7 cellular contexts compared by ENCODE assay signal in genomic region chr11:66543263-66544107, GRCh38. TPM values are rescaled to one million over a fixed set of nuclear protein-coding genes. Genes with fewer than 3 reads are reported as not detected.
DNase-seq lines count a peak whose midpoint lies in the region; ATAC-seq and TF ChIP-seq lines count a peak whose summit lies in the region.
"Had no signal": no experiment of that assay in that cellular context is flagged by ENCODE, and none has a peak within 500 bp of the region (broad histone marks: within the 10 kb centered on the region; RNA-seq: fewer than 3 reads in every experiment).

No MANE protein-coding gene starts in this region.

- peak; percentile 59 for TF ChIP-seq CTCF in fibroblast of villous mesenchyme (IDR thresholded peaks at IDR 0.05; ENCODE audit: insufficient read depth, low read depth, low read length)

- no peak overlapping the region for H3K4me3 ChIP-seq in fibroblast of villous mesenchyme (ENCODE audit: low read depth, low read length)

- peak; percentile 30 for ATAC-seq in GM18502 (IDR thresholded peaks at IDR 0.05; ENCODE audit: poor library complexity, unreplicated experiment)
- ATAC-seq: Panc1 had no signal

- DNase-seq in activated CD4-positive, alpha-beta T cell treated with anti-CD3 and anti-CD28 coated beads, Interleukin-2, amount 50 U/mL, for 1 hour, result peak; percentile 51
- peak; percentile 53 for DNase-seq in fibroblast of villous mesenchyme (ENCODE audit: low read depth)
- DNase-seq in stimulated activated CD8-positive, alpha-beta memory T cell treated with anti-CD3 and anti-CD28 coated beads, Interleukin-2, amount 100 ng/mL, for 48 hours (ENCODE audit: low read depth in 2 of 2), result peak; percentile 44 to 52
- no peak for DNase-seq in HuH-7 (ENCODE audit: low spot score)
- DNase-seq in DMS79 (lab: John Stamatoyannopoulos, UW), result no peak

RNA-seq across cellular contexts. Expression of gene ZDHHC24, which starts 2.4 kb away (rescaled TPM):
- 9.5 and 11.0 TPM in 2 replicates for total RNA-seq in fibroblast of villous mesenchyme

RNA-seq across cellular contexts. Expression of gene ACTN3, which starts 3.2 kb away (rescaled TPM):
- total RNA-seq in fibroblast of villous mesenchyme, result under 0.01 TPM in 1 of 2 replicates, not detected in the other

RNA-seq across cellular contexts. Expression of gene CTSF, which starts 24.9 kb away (rescaled TPM):
- total RNA-seq in fibroblast of villous mesenchyme, result 9.9 and 12.6 TPM in 2 replicates

RNA-seq across cellular contexts. Expression of gene BBS1, which starts 33.0 kb away (rescaled TPM):
- total RNA-seq in fibroblast of villous mesenchyme, result 25.4 and 34.5 TPM in 2 replicates

RNA-seq across cellular contexts. Expression of gene CCDC87, which starts 49.4 kb away (rescaled TPM):
- 0.43 and 0.64 TPM in 2 replicates for total RNA-seq in fibroblast of villous mesenchyme

Comparison
In these comparisons a context has a peak if more than half of its experiments do, and no peak if none do; other contexts are left out.
1. DNase-seq: peak in activated CD4-positive, alpha-beta T cell treated with anti-CD3 and anti-CD28 coated beads, Interleukin-2, amount 50 U/mL, for 1 hour (single experiment), fibroblast of villous mesenchyme (single experiment) and stimulated activated CD8-positive, alpha-beta memory T cell treated with anti-CD3 and anti-CD28 coated beads, Interleukin-2, amount 100 ng/mL, for 48 hours (2 of 2); none in HuH-7 (single experiment) and DMS79 (single experiment).